1 cellular context compared by ENCODE assay signal in genomic region chr1:245090491-245091090, GRCh38.
TF ChIP-seq lines count a peak whose summit lies in the region.

No MANE protein-coding gene starts in this region.

TF ChIP-seq in HCT116, 20 proteins besides CTCF, POLR2A, EP300 and RAD21 (continued from another document):
- TF ChIP-seq JUND (IDR thresholded peaks at IDR 0.05) (no peak), TCF7L2 (IDR thresholded peaks at IDR 0.05; ENCODE audit: borderline replicate concordance, extremely low read depth, insufficient read depth, insufficient read length) (no peak), EZH2phosphoT487 (IDR thresholded peaks at IDR 0.05; ENCODE audit: borderline replicate concordance) (no peak)
TF ChIP-seq in HCT116: peak in this region for 0.
